28 cellular contexts compared by ENCODE assay signal in genomic region chr17:54046570-54046969, GRCh38.
"Had no signal": no experiment of that assay in that cellular context is flagged by ENCODE, and none has a peak within 500 bp of the region (broad histone marks: within the 10 kb centered on the region; RNA-seq: fewer than 3 reads in every experiment).

No MANE protein-coding gene starts in this region.

- H3K27ac ChIP-seq: colonic mucosa, coronary artery, dorsolateral prefrontal cortex, epithelial cell of prostate, esophagus muscularis mucosa, esophagus squamous epithelium, foreskin keratinocyte, gastrocnemius medialis, gastroesophageal sphincter, heart left ventricle, heart right ventricle, hepatocyte had no signal

- FAIRE-seq: endometrium, endothelial cell of umbilical vein, frontal cortex had no signal

- H3K36me3 ChIP-seq: colonic mucosa, esophagus muscularis mucosa, esophagus squamous epithelium, gastrocnemius medialis, gastroesophageal sphincter, heart left ventricle, heart right ventricle had no signal

- H2AFZ ChIP-seq: hepatocyte had no signal

- H3K4me3 ChIP-seq: colonic mucosa, coronary artery, dorsolateral prefrontal cortex, esophagus muscularis mucosa, esophagus squamous epithelium, gastrocnemius medialis, gastroesophageal sphincter, heart left ventricle, heart right ventricle, hepatocyte had no signal

- H3K4me1 ChIP-seq: colonic mucosa, esophagus muscularis mucosa, esophagus squamous epithelium, foreskin keratinocyte, gastrocnemius medialis, gastroesophageal sphincter, heart left ventricle, heart right ventricle had no signal

- H3K27me3 ChIP-seq: colonic mucosa, dorsolateral prefrontal cortex, esophagus muscularis mucosa, esophagus squamous epithelium, foreskin keratinocyte, gastrocnemius medialis, gastroesophageal sphincter, heart left ventricle, heart right ventricle, hepatocyte had no signal

- H3K9me3 ChIP-seq: colonic mucosa, gastrocnemius medialis had no signal

- H3K4me2 ChIP-seq: hepatocyte had no signal

- H3K79me2 ChIP-seq: hepatocyte had no signal

- ATAC-seq: effector memory CD8-positive, alpha-beta T cell; esophagus mucosa; foreskin keratinocyte; gastrocnemius medialis; gastroesophageal sphincter; heart left ventricle; heart right ventricle had no signal

- DNase-seq: colonic mucosa; cortex of kidney; dermis blood vessel endothelial cell; dorsolateral prefrontal cortex; effector CD4-positive, alpha-beta T cell; effector CD8-positive, alpha-beta T cell; effector memory CD4-positive, alpha-beta T cell; effector memory CD8-positive, alpha-beta T cell; endodermal cell; erythroblast; esophagus squamous epithelium; foreskin fibroblast; foreskin keratinocyte; foreskin melanocyte; gastrocnemius medialis; glutamatergic neuron; head of caudate nucleus; heart left ventricle; heart right ventricle had no signal
